8 cellular contexts compared by ENCODE assay signal in genomic region chr6:147508073-147508870, GRCh38. TPM values are rescaled to one million over a fixed set of nuclear protein-coding genes. Genes with fewer than 3 reads are reported as not detected.
DNase-seq lines count a peak whose midpoint lies in the region; ATAC-seq and TF ChIP-seq lines count a peak whose summit lies in the region.

SAMD5 (plus strand) TSS chr6:147508690; CDS start chr6:147508929, 239 bp downstream.

- no peak for TF ChIP-seq POLR2A in testis (IDR thresholded peaks at IDR 0.05)

- H3K4me3 ChIP-seq in endodermal cell (ENCODE audit: low read length) (peak within 1 kb of the TSS; percentile 90), testis (peak within 1 kb of the TSS; percentile 49 to 78)

- TF ChIP-seq CTCF in endodermal cell (conservative IDR thresholded peaks at IDR 0.05) (peak; percentile 21), testis (IDR thresholded peaks at IDR 0.05) (no peak)

- H3K9me3 Mint-ChIP-seq in T-helper 2 cell treated with Interferon-gamma antibody and Interleukin-4, amounts not matched to agents 5 μg/mL and 100 μg/mL, for 36 hours: no peaks in the 10 kb centered on the region
- H3K9me3 Mint-ChIP-seq in endodermal cell (no peaks in the 10 kb centered on the region), memory B cell (no peaks in the 10 kb centered on the region)

- no peak within 1 kb of the TSS for H3K27ac Mint-ChIP-seq in T-helper 2 cell treated with Interferon-gamma antibody and Interleukin-4, amounts not matched to agents 5 μg/mL and 100 μg/mL, for 36 hours
- H3K27ac Mint-ChIP-seq in endodermal cell: no peak within 1 kb of the TSS
- H3K27ac Mint-ChIP-seq in memory B cell: no peak within 1 kb of the TSS

- H3K27ac ChIP-seq in endodermal cell (ENCODE audit: low read depth, low read length) (no peak within 1 kb of the TSS), testis (peak within 1 kb of the TSS; percentile 48 to 69)

- H3K27me3 ChIP-seq in endodermal cell (ENCODE audit: control insufficient read depth, insufficient read depth, low read length, poor library complexity, severe bottlenecking) (peaks cover 28% of the 10 kb centered on the region), testis (no peaks in the 10 kb centered on the region)

- H3K9me3 ChIP-seq in endodermal cell (ENCODE audit: control insufficient read depth, low read length): no peaks in the 10 kb centered on the region
- no peaks in the 10 kb centered on the region for H3K9me3 ChIP-seq in testis

- H3K9ac ChIP-seq in endodermal cell (ENCODE audit: extremely low read depth, low read length, poor library complexity, severe bottlenecking): peak within 1 kb of the TSS; percentile 45

- H3K36me3 ChIP-seq in endodermal cell (ENCODE audit: control insufficient read depth, insufficient read depth, low read length) (no peaks in the 10 kb centered on the region), testis (ENCODE audit: low read depth, missing control alignments) (no peaks in the 10 kb centered on the region)

- peaks cover 61% of the 10 kb centered on the region for H3K27me3 Mint-ChIP-seq in T-helper 2 cell treated with Interferon-gamma antibody and Interleukin-4, amounts not matched to agents 5 μg/mL and 100 μg/mL, for 36 hours (ENCODE audit: low read depth)
- peaks cover 69% of the 10 kb centered on the region for H3K27me3 Mint-ChIP-seq in endodermal cell (ENCODE audit: insufficient read depth)
- H3K27me3 Mint-ChIP-seq in memory B cell: peaks cover 27% of the 10 kb centered on the region

- H3K4me1 ChIP-seq in endodermal cell (ENCODE audit: control insufficient read depth, insufficient read depth, low read length): no peaks in the 10 kb centered on the region
- no peaks in the 10 kb centered on the region for H3K4me1 ChIP-seq in testis

- 0% methylated on average over 18 to 86 of the region's 86 CpGs for WGBS in endodermal cell (ENCODE audit: insufficient coverage in 1 of 2, insufficient read length in 1 of 2), 2 experiments
- 1% methylated on average over 27 to 76 of the region's 86 CpGs for WGBS in testis, 2 donors

- peak; percentile 62 for ATAC-seq in GM19452 (IDR thresholded peaks at IDR 0.05; ENCODE audit: unreplicated experiment)
- peak; percentile 39 for ATAC-seq in memory B cell (ENCODE audit: low read depth)
- ATAC-seq in HG03025 (IDR thresholded peaks at IDR 0.05; ENCODE audit: low FRiP score, unreplicated experiment): no peak

- no peaks in the 10 kb centered on the region for H3K36me3 Mint-ChIP-seq in T-helper 2 cell treated with Interferon-gamma antibody and Interleukin-4, amounts not matched to agents 5 μg/mL and 100 μg/mL, for 36 hours (ENCODE audit: low read depth)
- H3K36me3 Mint-ChIP-seq in endodermal cell (ENCODE audit: low read depth) (no peaks in the 10 kb centered on the region), memory B cell (no peaks in the 10 kb centered on the region)

- H3K4me3 Mint-ChIP-seq in T-helper 2 cell treated with Interferon-gamma antibody and Interleukin-4, amounts not matched to agents 5 μg/mL and 100 μg/mL, for 36 hours: peak within 1 kb of the TSS; percentile 75
- H3K4me3 Mint-ChIP-seq in endodermal cell (peak within 1 kb of the TSS; percentile 62), memory B cell (peak within 1 kb of the TSS; percentile 76)

- intact Hi-C loops in testis (cut with DNase I; ENCODE audit: low total_unique reads): loop anchor here (10.0 kb wide), 1 partner anchor 657 kb away; no protein-coding TSS in a partner anchor

- DNase-seq in DMS 273 (lab: John Stamatoyannopoulos, UW; ENCODE audit: unreplicated experiment) (peak; percentile 85), HS-27A (ENCODE audit: low read depth) (peak; percentile 42), endodermal cell (peak; percentile 89), memory B cell (ENCODE audit: low spot score in 2 of 2) (peak in 1 of 2 donors; percentile 10), testis (peak; percentile 78)
- peak; percentile 31 for DNase-seq in T-helper 2 cell treated with Interferon-gamma antibody and Interleukin-4, amounts not matched to agents 5 μg/mL and 100 μg/mL, for 36 hours (ENCODE audit: low spot score)

- peaks cover 9% of the 10 kb centered on the region for H3K4me1 Mint-ChIP-seq in T-helper 2 cell treated with Interferon-gamma antibody and Interleukin-4, amounts not matched to agents 5 μg/mL and 100 μg/mL, for 36 hours (ENCODE audit: low read depth)
- H3K4me1 Mint-ChIP-seq in endodermal cell (peaks cover 28% of the 10 kb centered on the region), memory B cell (peaks cover 11% of the 10 kb centered on the region)

RNA-seq across cellular contexts. Expression of gene SAMD5, which starts in this region (rescaled TPM):
- total RNA-seq in endodermal cell (under 1 TPM; 0.69 to 0.99 TPM), testis (10 to 100 TPM; 27.2 to 27.9 TPM)
- 2.3 TPM for polyA plus RNA-seq in endodermal cell (2013, experiment 1 of 2)
- polyA plus RNA-seq in endodermal cell (2013, experiment 2 of 2): 2.1 TPM
- polyA plus RNA-seq in testis (ENCODE audit: insufficient read depth, low read depth, low replicate concordance): 4.9 TPM

Comparison
In these comparisons a context has a peak if more than half of its experiments do, and no peak if none do; other contexts are left out.
1. RNA of gene SAMD5 (total RNA-seq): 27.2 to 27.9 TPM in testis; 0.69 to 0.99 TPM in endodermal cell; every median in the first group is over 10 times any median in the second.
2. Peak in every context shown above with its lines, with median percentiles within 50 percentile points of each other: H3K4me3 Mint-ChIP-seq.